Comparison of ENCODE assay signal across 9 cellular contexts in the genomic region with DNA sequence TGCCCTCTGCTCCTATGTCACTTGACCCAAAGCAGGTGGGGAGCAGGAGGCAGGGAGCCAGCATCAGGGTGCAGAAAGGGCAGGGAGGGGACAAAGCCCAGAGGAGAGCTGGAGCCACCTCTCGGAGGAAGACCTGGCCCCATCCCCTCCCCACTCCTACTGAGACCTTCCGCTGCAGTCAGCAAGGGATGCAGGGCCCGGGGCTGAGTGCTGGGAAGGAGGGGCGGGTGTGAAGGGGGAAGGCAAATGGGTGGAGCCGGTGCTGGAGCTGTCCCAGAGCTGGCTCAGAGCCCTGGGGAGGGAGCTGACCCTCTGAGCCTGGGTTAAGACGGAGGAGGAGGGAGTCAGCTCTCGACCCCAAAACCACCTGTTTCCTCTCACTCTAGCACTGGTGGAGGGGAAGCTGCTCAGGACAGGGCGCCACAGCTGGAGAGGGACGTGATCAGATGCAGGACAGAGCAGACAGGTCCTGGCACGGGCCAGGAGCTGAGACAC. TPM values are rescaled to one million over a fixed set of nuclear protein-coding genes. Genes with fewer than 3 reads are reported as not detected.
DNase-seq lines count a peak whose midpoint lies in the region; ATAC-seq and TF ChIP-seq lines count a peak whose summit lies in the region.
"Had no signal": no experiment of that assay in that cellular context is flagged by ENCODE, and none has a peak within 500 bp of the region (broad histone marks: within the 10 kb centered on the region; RNA-seq: fewer than 3 reads in every experiment).

No MANE protein-coding gene starts in this region.

- H4K20me1 ChIP-seq in GM23248 (ENCODE audit: insufficient read depth) (no peaks in the 10 kb centered on the region), MM.1S (ENCODE audit: insufficient read depth, low read length) (no peaks in the 10 kb centered on the region)

- POLR2A ChIA-PET in WTC11 (lab: Charles Lee) = interaction anchor here (0.6 to 2.1 kb wide), 2 partner anchors 170 to 352 kb away, joined by 4 to 16 read pairs; a partner anchor contains a TSS

- H3K36me3 ChIP-seq in GM23248 (ENCODE audit: low read depth) (no peaks in the 10 kb centered on the region), right atrium auricular region (peaks cover 24% of the 10 kb centered on the region), rectal smooth muscle tissue (ENCODE audit: control insufficient read depth, insufficient read depth, low read length) (peaks cover 4% of the 10 kb centered on the region), MM.1S (replicated peaks; ENCODE audit: insufficient read depth, low read length) (no peaks in the 10 kb centered on the region)

- H3K4me3 Mint-ChIP-seq in WTC11 = no peak overlapping the region

- no peaks in the 10 kb centered on the region for H3K79me2 ChIP-seq in GM23248 (ENCODE audit: insufficient read depth)
- no peaks in the 10 kb centered on the region for H3K79me2 ChIP-seq in MM.1S (ENCODE audit: low read length)

- H3K27ac Mint-ChIP-seq in WTC11 = no peak overlapping the region

- H3K4me1 ChIP-seq in GM23248 (ENCODE audit: insufficient read depth) = peaks cover 14% of the 10 kb centered on the region
- H3K4me1 ChIP-seq in right atrium auricular region = peaks cover 0 to 94% of the 10 kb centered on the region in 2 donors
- H3K4me1 ChIP-seq in rectal smooth muscle tissue (ENCODE audit: control insufficient read depth, insufficient read depth, low read length) = peaks cover 82% of the 10 kb centered on the region
- peaks cover 15% of the 10 kb centered on the region for H3K4me1 ChIP-seq in MM.1S (ENCODE audit: low read length)

- no peaks in the 10 kb centered on the region for H3K9me3 ChIP-seq in GM23248 (ENCODE audit: low read depth)
- no peaks in the 10 kb centered on the region for H3K9me3 ChIP-seq in right atrium auricular region
- H3K9me3 ChIP-seq in MM.1S (replicated peaks; ENCODE audit: insufficient read depth, low read length) = no peaks in the 10 kb centered on the region

- no peaks in the 10 kb centered on the region for H3K9me2 ChIP-seq in GM23248 (ENCODE audit: insufficient read depth)
- H3K9me2 ChIP-seq in MM.1S (replicated peaks; ENCODE audit: insufficient read depth, low read length) = no peaks in the 10 kb centered on the region

- WGBS in GM23248 (ENCODE audit: low coverage in 1 of 2, low lambda C conversion rate in 2 of 2, missing lambda C conversion rate in 2 of 2), 2 experiments = 63 to 66% methylated on average over 9 to 10 of the region's 10 CpGs

- H3F3A ChIP-seq in GM23248 (ENCODE audit: insufficient read depth) (no peaks in the 10 kb centered on the region), MM.1S (ENCODE audit: insufficient read depth, low read length) (peaks cover 10% of the 10 kb centered on the region; the same call in 1 of the 2 replicates)

- H3K4me3 ChIP-seq in GM23248 = no peak overlapping the region
- no peak overlapping the region for H3K4me3 ChIP-seq in right atrium auricular region
- H3K4me3 ChIP-seq in rectal smooth muscle tissue (ENCODE audit: low read length) = peak overlapping the region; percentile 31
- no peak overlapping the region for H3K4me3 ChIP-seq in MM.1S (ENCODE audit: low read length)

- H2AFZ ChIP-seq in GM23248 = no peak overlapping the region
- H2AFZ ChIP-seq in MM.1S (ENCODE audit: low read length) = no peak overlapping the region

- H3K27me3 Mint-ChIP-seq in WTC11 (ENCODE audit: low read depth) = no peaks in the 10 kb centered on the region

- peak overlapping the region; percentile 93 for H3K27ac ChIP-seq in GM23248
- H3K27ac ChIP-seq in right atrium auricular region = peak overlapping the region; percentile 96 to 97
- H3K27ac ChIP-seq in rectal smooth muscle tissue (ENCODE audit: low read depth, low read length) = peak overlapping the region; percentile 99
- no peak overlapping the region for H3K27ac ChIP-seq in MM.1S (ENCODE audit: low read length)

- H3K36me3 Mint-ChIP-seq in WTC11 = no peaks in the 10 kb centered on the region

- H3K9me3 Mint-ChIP-seq in WTC11 = no peaks in the 10 kb centered on the region

- H3K27me3 ChIP-seq in GM23248 (replicated peaks; ENCODE audit: insufficient read depth) (no peaks in the 10 kb centered on the region), right atrium auricular region (no peaks in the 10 kb centered on the region), rectal smooth muscle tissue (ENCODE audit: control insufficient read depth, insufficient read depth, low read length) (no peaks in the 10 kb centered on the region), MM.1S (replicated peaks; ENCODE audit: insufficient read depth, low read length) (no peaks in the 10 kb centered on the region)

- peak; percentile 79 for ATAC-seq in WTC11
- ATAC-seq in GM19397 (IDR thresholded peaks at IDR 0.05; ENCODE audit: unreplicated experiment) = no peak

- CTCF ChIA-PET in WTC11 (lab: Charles Lee) = interaction anchor here (0.6 to 2.6 kb wide), 15 partner anchors 9 to 238 kb away, joined by 3 to 14 read pairs (median 6); a partner anchor contains a TSS

- peaks cover 31% of the 10 kb centered on the region for H3K4me1 Mint-ChIP-seq in WTC11

- DNase-seq in GM23248 (no peak), WTC11 (ENCODE audit: low spot score) (peak; percentile 57), right atrium auricular region (ENCODE audit: low spot score) (peak; percentile 86), RPMI8226 (no peak), NCI-H1436 (lab: John Stamatoyannopoulos, UW) (no peak), MM.1S (no peak)

- H3K9ac ChIP-seq in GM23248 (peak overlapping the region; percentile 94), rectal smooth muscle tissue (ENCODE audit: low read length) (peak overlapping the region; percentile 5), MM.1S (ENCODE audit: low read length) (no peak overlapping the region)

- in situ Hi-C loops in GM23248 (cut with MboI) = no loop called here

- TF ChIP-seq CTCF in WTC11 (IDR thresholded peaks at IDR 0.05) = no peak
- no peak for TF ChIP-seq CTCF in right atrium auricular region (IDR thresholded peaks at IDR 0.05)
- no peak for TF ChIP-seq CTCF in MM.1S (IDR thresholded peaks at IDR 0.05; ENCODE audit: low read length)

- H3K4me2 ChIP-seq in GM23248 (ENCODE audit: unreplicated experiment) (peak overlapping the region; percentile 32), MM.1S (ENCODE audit: low read depth, low read length) (no peak overlapping the region)

TF ChIP-seq in WTC11, 78 proteins besides CTCF, POLR2A, EP300 and RAD21:
- TF ChIP-seq ZNF121 (CRISPR knock-in tag; IDR thresholded peaks at IDR 0.05) (peak; percentile 96), SMAD4 (CRISPR knock-in tag; IDR thresholded peaks at IDR 0.05) (no peak), NR3C1 (CRISPR knock-in tag; conservative IDR thresholded peaks at IDR 0.05; ENCODE audit: low read depth) (no peak), MYBL2 (CRISPR knock-in tag; IDR thresholded peaks at IDR 0.05) (no peak)
- TF ChIP-seq, protein P1, sequence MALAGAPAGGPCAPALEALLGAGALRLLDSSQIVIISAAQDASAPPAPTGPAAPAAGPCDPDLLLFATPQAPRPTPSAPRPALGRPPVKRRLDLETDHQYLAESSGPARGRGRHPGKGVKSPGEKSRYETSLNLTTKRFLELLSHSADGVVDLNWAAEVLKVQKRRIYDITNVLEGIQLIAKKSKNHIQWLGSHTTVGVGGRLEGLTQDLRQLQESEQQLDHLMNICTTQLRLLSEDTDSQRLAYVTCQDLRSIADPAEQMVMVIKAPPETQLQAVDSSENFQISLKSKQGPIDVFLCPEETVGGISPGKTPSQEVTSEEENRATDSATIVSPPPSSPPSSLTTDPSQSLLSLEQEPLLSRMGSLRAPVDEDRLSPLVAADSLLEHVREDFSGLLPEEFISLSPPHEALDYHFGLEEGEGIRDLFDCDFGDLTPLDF (CRISPR knock-in tag; IDR thresholded peaks at IDR 0.05) = no peak
- TF ChIP-seq, protein P2, sequence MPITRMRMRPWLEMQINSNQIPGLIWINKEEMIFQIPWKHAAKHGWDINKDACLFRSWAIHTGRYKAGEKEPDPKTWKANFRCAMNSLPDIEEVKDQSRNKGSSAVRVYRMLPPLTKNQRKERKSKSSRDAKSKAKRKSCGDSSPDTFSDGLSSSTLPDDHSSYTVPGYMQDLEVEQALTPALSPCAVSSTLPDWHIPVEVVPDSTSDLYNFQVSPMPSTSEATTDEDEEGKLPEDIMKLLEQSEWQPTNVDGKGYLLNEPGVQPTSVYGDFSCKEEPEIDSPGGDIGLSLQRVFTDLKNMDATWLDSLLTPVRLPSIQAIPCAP (CRISPR knock-in tag; IDR thresholded peaks at IDR 0.05) = no peak
- TF ChIP-seq, protein P3, sequence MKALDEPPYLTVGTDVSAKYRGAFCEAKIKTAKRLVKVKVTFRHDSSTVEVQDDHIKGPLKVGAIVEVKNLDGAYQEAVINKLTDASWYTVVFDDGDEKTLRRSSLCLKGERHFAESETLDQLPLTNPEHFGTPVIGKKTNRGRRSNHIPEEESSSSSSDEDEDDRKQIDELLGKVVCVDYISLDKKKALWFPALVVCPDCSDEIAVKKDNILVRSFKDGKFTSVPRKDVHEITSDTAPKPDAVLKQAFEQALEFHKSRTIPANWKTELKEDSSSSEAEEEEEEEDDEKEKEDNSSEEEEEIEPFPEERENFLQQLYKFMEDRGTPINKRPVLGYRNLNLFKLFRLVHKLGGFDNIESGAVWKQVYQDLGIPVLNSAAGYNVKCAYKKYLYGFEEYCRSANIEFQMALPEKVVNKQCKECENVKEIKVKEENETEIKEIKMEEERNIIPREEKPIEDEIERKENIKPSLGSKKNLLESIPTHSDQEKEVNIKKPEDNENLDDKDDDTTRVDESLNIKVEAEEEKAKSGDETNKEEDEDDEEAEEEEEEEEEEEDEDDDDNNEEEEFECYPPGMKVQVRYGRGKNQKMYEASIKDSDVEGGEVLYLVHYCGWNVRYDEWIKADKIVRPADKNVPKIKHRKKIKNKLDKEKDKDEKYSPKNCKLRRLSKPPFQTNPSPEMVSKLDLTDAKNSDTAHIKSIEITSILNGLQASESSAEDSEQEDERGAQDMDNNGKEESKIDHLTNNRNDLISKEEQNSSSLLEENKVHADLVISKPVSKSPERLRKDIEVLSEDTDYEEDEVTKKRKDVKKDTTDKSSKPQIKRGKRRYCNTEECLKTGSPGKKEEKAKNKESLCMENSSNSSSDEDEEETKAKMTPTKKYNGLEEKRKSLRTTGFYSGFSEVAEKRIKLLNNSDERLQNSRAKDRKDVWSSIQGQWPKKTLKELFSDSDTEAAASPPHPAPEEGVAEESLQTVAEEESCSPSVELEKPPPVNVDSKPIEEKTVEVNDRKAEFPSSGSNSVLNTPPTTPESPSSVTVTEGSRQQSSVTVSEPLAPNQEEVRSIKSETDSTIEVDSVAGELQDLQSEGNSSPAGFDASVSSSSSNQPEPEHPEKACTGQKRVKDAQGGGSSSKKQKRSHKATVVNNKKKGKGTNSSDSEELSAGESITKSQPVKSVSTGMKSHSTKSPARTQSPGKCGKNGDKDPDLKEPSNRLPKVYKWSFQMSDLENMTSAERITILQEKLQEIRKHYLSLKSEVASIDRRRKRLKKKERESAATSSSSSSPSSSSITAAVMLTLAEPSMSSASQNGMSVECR (CRISPR knock-in tag; IDR thresholded peaks at IDR 0.05; ENCODE audit: borderline replicate concordance) = no peak

RNA-seq across cellular contexts. Expression of a gene that starts 33.8 kb away (rescaled TPM):
- total RNA-seq in GM23248 (2014; rRNA removed; shearing (Covaris generic)) = 10.5 and 17.1 TPM in 2 replicates
- 10.6 and 10.9 TPM in 2 replicates for polyA plus RNA-seq in GM23248 (2016; fragmentation: Nextera tagmentation; extraction: Ambion mirVana)
- total RNA-seq in WTC11 (2021) (17.9 to 20.1 TPM (median 19.8 TPM) in 3 replicates), right atrium auricular region (10 to 100 TPM; 19.5 to 26.0 TPM)

RNA-seq across cellular contexts. Expression of a gene that starts 49.8 kb away (rescaled TPM):
- not detected in 2 replicates for total RNA-seq in GM23248 (2014; rRNA removed; shearing (Covaris generic))
- 0.03 TPM in 1 of 2 replicates, not detected in the other for polyA plus RNA-seq in GM23248 (2016; fragmentation: Nextera tagmentation; extraction: Ambion mirVana)
- total RNA-seq in WTC11 (2021) (0.18 to 0.55 TPM (median 0.23 TPM) in 3 replicates), right atrium auricular region (1 to 10 TPM; 1.1 to 1.7 TPM)
- total RNA-seq: T-helper 1 cell treated with Interleukin-12 subunit alpha and Interleukin-12 subunit beta and Interleukin-4 antibody, amounts not matched to agents 30 ng/mL and 1 ng/mL, for 36 hours had no signal

Comparison
In these comparisons a context has a peak if more than half of its experiments do, and no peak if none do; other contexts are left out.
1. DNase-seq: peak in WTC11 (single experiment) and right atrium auricular region (single experiment); none in GM23248 (single experiment), RPMI8226 (single experiment), NCI-H1436 (single experiment) and MM.1S (single experiment).